ENCODE assay signal across 11 cellular contexts in genomic region chr15:68618339-68619302, GRCh38. TPM values are rescaled to one million over a fixed set of nuclear protein-coding genes. Genes with fewer than 3 reads are reported as not detected.
DNase-seq lines count a peak whose midpoint lies in the region; ATAC-seq and TF ChIP-seq lines count a peak whose summit lies in the region.
"Had no signal": no experiment of that assay in that cellular context is flagged by ENCODE, and none has a peak within 500 bp of the region (broad histone marks: within the 10 kb centered on the region; RNA-seq: fewer than 3 reads in every experiment).

No MANE protein-coding gene starts in this region.

- no peaks in the 10 kb centered on the region for H4K20me1 ChIP-seq in SK-N-SH (ENCODE audit: insufficient read depth)

- H3K4me1 ChIP-seq in SK-N-SH (ENCODE audit: control insufficient read depth in 1 of 2, insufficient read depth in 2 of 2, low read depth in 1 of 2, low read length in 1 of 2) (peaks cover 6 to 25% of the 10 kb centered on the region in 2 experiments; a peak in 2 of 4 replicates), BE2C (peaks cover 52% of the 10 kb centered on the region)

- H3K9me3 ChIP-seq in SK-N-SH (no peaks in the 10 kb centered on the region), BE2C (no peaks in the 10 kb centered on the region)
- H3K9me3 ChIP-seq: breast epithelium had no signal

- no peak overlapping the region for H3K4me2 ChIP-seq in SK-N-SH
- H3K4me2 ChIP-seq: hepatocyte had no signal

- H3K9ac ChIP-seq in SK-N-SH = no peak overlapping the region

- no peak for ATAC-seq in SK-N-SH treated with all-trans-retinoic acid at 6 μM for 48 hours
- ATAC-seq: stimulated activated naive CD8-positive, alpha-beta T cell treated with anti-CD3 and anti-CD28 coated beads, Interleukin-15, Interleukin-2, amounts not matched to agents 100 U/mL and 50 U/mL, for 24 hours had no signal

- H3K79me2 ChIP-seq in SK-N-SH (ENCODE audit: insufficient read depth) = no peaks in the 10 kb centered on the region
- H3K79me2 ChIP-seq: hepatocyte had no signal

- TF ChIP-seq EP300 in SK-N-SH (IDR thresholded peaks at IDR 0.05; ENCODE audit: borderline replicate concordance in 1 of 2, low read depth in 1 of 2, low read length in 1 of 2) = no peak

- TF ChIP-seq CTCF in SK-N-SH (IDR thresholded peaks at IDR 0.05) = no peak
- no peak for TF ChIP-seq CTCF in fibroblast of villous mesenchyme (IDR thresholded peaks at IDR 0.05; ENCODE audit: insufficient read depth, low read depth, low read length)
- no peak for TF ChIP-seq CTCF in BE2C (IDR thresholded peaks at IDR 0.05; ENCODE audit: low read depth, low read length)

- no peak overlapping the region for H3K4me3 ChIP-seq in SK-N-SH (ENCODE audit: low read depth in 2 of 2, low read length in 1 of 2)
- H3K4me3 ChIP-seq in fibroblast of villous mesenchyme (ENCODE audit: low read depth, low read length) = no peak overlapping the region
- H3K4me3 ChIP-seq in BE2C (ENCODE audit: low read depth, low read length) = no peak overlapping the region
- H3K4me3 ChIP-seq: breast epithelium, hepatocyte had no signal

- TF ChIP-seq RAD21 in SK-N-SH (IDR thresholded peaks at IDR 0.05; ENCODE audit: low read length) = no peak

- no peaks in the 10 kb centered on the region for H3K36me3 ChIP-seq in SK-N-SH (replicated peaks in 1 of 2; ENCODE audit: control insufficient read depth in 1 of 2, insufficient read depth in 2 of 2, low read length in 1 of 2)
- no peaks in the 10 kb centered on the region for H3K36me3 ChIP-seq in BE2C
- H3K36me3 ChIP-seq: breast epithelium had no signal

- POLR2A ChIA-PET in SK-N-SH (lab: Yijun Ruan, JAX) = no interaction called here

- H3K27ac ChIP-seq in SK-N-SH (ENCODE audit: low read depth in 2 of 2, low read length in 1 of 2) (peak overlapping the region in 1 of 2 experiments; percentile 29; a peak in 1 of 4 replicates), temporal lobe (ENCODE audit: low read depth, low read length) (peak overlapping the region; percentile 99)
- H3K27ac ChIP-seq: hepatocyte had no signal

- WGBS in SK-N-SH (ENCODE audit: low lambda C conversion rate) = 84% methylated on average over 7 of the region's 7 CpGs

- peaks cover 5% of the 10 kb centered on the region for H3F3A ChIP-seq in SK-N-SH (replicated peaks; ENCODE audit: insufficient read depth)

- DNase-seq in SK-N-SH = no peak
- DNase-seq in fibroblast of villous mesenchyme (ENCODE audit: low read depth) = peak; percentile 57
- DNase-seq in activated effector memory CD4-positive, alpha-beta T cell treated with Interleukin-2 at 50 U/mL for 16 hours = no peak
- DNase-seq in activated gamma-delta T cell treated with Interleukin-2 at 50 U/mL for 16 hours = no peak
- no peak for DNase-seq in BE2C
- DNase-seq: stimulated activated naive CD8-positive, alpha-beta T cell treated with anti-CD3 and anti-CD28 coated beads, Interleukin-15, Interleukin-2, amounts not matched to agents 100 U/mL and 50 U/mL, for 24 hours had no signal

- H3K27me3 ChIP-seq in SK-N-SH (ENCODE audit: insufficient read depth) (no peaks in the 10 kb centered on the region), BE2C (no peaks in the 10 kb centered on the region)
- H3K27me3 ChIP-seq: breast epithelium, hepatocyte had no signal

- no peaks in the 10 kb centered on the region for H3K9me2 ChIP-seq in SK-N-SH

- no peak overlapping the region for H2AFZ ChIP-seq in SK-N-SH (ENCODE audit: low read depth)
- H2AFZ ChIP-seq: hepatocyte had no signal

- CTCF ChIA-PET in SK-N-SH (lab: Yijun Ruan, JAX) = interaction anchor here (1.0 to 1.4 kb wide), 3 partner anchors 12 to 58 kb away, joined by 3 to 5 read pairs (median 5); no protein-coding TSS in a partner anchor

TF ChIP-seq in SK-N-SH, 30 proteins besides CTCF, POLR2A, EP300 and RAD21:
- TF ChIP-seq RFX5 (IDR thresholded peaks at IDR 0.05; ENCODE audit: low read length) (no peak), FOSL2 (IDR thresholded peaks at IDR 0.05; ENCODE audit: borderline replicate concordance, low read depth) (peak; percentile 42; the same call in 1 of the 2 replicates), MEF2A (IDR thresholded peaks at IDR 0.05; ENCODE audit: borderline replicate concordance, low read depth) (no peak), TCF12 (IDR thresholded peaks at IDR 0.05) (0 out of 2 replicates have a peak, but pooled peaks have one; percentile 25), CHD2 (IDR thresholded peaks at IDR 0.05; ENCODE audit: low read length, partially characterized antibody) (peak; percentile 14)
- TF ChIP-seq, protein P1, sequence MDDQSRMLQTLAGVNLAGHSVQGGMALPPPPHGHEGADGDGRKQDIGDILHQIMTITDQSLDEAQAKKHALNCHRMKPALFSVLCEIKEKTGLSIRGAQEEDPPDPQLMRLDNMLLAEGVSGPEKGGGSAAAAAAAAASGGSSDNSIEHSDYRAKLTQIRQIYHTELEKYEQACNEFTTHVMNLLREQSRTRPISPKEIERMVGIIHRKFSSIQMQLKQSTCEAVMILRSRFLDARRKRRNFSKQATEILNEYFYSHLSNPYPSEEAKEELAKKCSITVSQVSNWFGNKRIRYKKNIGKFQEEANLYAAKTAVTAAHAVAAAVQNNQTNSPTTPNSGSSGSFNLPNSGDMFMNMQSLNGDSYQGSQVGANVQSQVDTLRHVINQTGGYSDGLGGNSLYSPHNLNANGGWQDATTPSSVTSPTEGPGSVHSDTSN (IDR thresholded peaks at IDR 0.05) = peak; percentile 71; the same call in 1 of the 2 replicates
- TF ChIP-seq, protein P2, sequence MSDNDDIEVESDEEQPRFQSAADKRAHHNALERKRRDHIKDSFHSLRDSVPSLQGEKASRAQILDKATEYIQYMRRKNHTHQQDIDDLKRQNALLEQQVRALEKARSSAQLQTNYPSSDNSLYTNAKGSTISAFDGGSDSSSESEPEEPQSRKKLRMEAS (IDR thresholded peaks at IDR 0.05; ENCODE audit: low read depth) = 0 out of 2 replicates have a peak, but pooled peaks have one; percentile 4

TF ChIP-seq in SK-N-SH treated with all-trans-retinoic acid at 6 μM for 48 hours, 23 proteins besides CTCF, POLR2A, EP300 and RAD21 (continues in another document):
- TF ChIP-seq ISL1 (CRISPR knock-in tag; IDR thresholded peaks at IDR 0.05) (no peak), ZNF70 (CRISPR knock-in tag; IDR thresholded peaks at IDR 0.05) (no peak), OSR1 (CRISPR knock-in tag; IDR thresholded peaks at IDR 0.05) (no peak), ZC3H10 (CRISPR knock-in tag; IDR thresholded peaks at IDR 0.05) (no peak), ZFP30 (CRISPR knock-in tag; IDR thresholded peaks at IDR 0.05) (no peak), CSDC2 (CRISPR knock-in tag; IDR thresholded peaks at IDR 0.05) (no peak), ZNF565 (CRISPR knock-in tag; conservative IDR thresholded peaks at IDR 0.05; ENCODE audit: low read depth) (no peak), POU6F1 (CRISPR knock-in tag; IDR thresholded peaks at IDR 0.05; ENCODE audit: borderline replicate concordance, low read depth) (no peak), BACH2 (CRISPR knock-in tag; IDR thresholded peaks at IDR 0.05; ENCODE audit: borderline replicate concordance) (no peak), PPARA (CRISPR knock-in tag; IDR thresholded peaks at IDR 0.05; ENCODE audit: borderline replicate concordance) (no peak), ZFP3 (CRISPR knock-in tag; IDR thresholded peaks at IDR 0.05) (no peak)

TF ChIP-seq in PFSK-1, 5 proteins besides CTCF, POLR2A, EP300 and RAD21:
- TF ChIP-seq POLR2AphosphoS5 (IDR thresholded peaks at IDR 0.05; ENCODE audit: low read depth, low read length) = no peak
- no peak for TF ChIP-seq TAF1 (IDR thresholded peaks at IDR 0.05; ENCODE audit: borderline replicate concordance, insufficient read depth, low read length)
- TF ChIP-seq, protein P3, sequence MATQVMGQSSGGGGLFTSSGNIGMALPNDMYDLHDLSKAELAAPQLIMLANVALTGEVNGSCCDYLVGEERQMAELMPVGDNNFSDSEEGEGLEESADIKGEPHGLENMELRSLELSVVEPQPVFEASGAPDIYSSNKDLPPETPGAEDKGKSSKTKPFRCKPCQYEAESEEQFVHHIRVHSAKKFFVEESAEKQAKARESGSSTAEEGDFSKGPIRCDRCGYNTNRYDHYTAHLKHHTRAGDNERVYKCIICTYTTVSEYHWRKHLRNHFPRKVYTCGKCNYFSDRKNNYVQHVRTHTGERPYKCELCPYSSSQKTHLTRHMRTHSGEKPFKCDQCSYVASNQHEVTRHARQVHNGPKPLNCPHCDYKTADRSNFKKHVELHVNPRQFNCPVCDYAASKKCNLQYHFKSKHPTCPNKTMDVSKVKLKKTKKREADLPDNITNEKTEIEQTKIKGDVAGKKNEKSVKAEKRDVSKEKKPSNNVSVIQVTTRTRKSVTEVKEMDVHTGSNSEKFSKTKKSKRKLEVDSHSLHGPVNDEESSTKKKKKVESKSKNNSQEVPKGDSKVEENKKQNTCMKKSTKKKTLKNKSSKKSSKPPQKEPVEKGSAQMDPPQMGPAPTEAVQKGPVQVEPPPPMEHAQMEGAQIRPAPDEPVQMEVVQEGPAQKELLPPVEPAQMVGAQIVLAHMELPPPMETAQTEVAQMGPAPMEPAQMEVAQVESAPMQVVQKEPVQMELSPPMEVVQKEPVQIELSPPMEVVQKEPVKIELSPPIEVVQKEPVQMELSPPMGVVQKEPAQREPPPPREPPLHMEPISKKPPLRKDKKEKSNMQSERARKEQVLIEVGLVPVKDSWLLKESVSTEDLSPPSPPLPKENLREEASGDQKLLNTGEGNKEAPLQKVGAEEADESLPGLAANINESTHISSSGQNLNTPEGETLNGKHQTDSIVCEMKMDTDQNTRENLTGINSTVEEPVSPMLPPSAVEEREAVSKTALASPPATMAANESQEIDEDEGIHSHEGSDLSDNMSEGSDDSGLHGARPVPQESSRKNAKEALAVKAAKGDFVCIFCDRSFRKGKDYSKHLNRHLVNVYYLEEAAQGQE (IDR thresholded peaks at IDR 0.05; ENCODE audit: insufficient read depth in 1 of 2, low read depth in 2 of 2, low read length in 2 of 2) = no peak
- TF ChIP-seq FOXP2 (optimal IDR thresholded peaks at IDR 0.05; ENCODE audit: borderline replicate concordance, extremely low read depth, extremely low read length, insufficient read depth) = peak; percentile 99
- no peak for TF ChIP-seq SIN3A (IDR thresholded peaks at IDR 0.05; ENCODE audit: borderline replicate concordance, insufficient read depth, low read length)
TF ChIP-seq in PFSK-1: peak in this region for 1.

RNA-seq across cellular contexts. Expression of gene CORO2B, which starts 39.8 kb away (rescaled TPM):
- 2.3 and 3.6 TPM in 2 replicates for polyA plus RNA-seq in SK-N-SH (2012; rRNA removed)
- polyA plus RNA-seq in SK-N-SH (2012; cell fraction: cytosol; rRNA removed) = 1.6 and 2.5 TPM in 2 replicates
- polyA plus RNA-seq in SK-N-SH (2012; cell fraction: nucleus; rRNA removed) = 2.8 and 3.1 TPM in 2 replicates
- 46.0 TPM for polyA plus RNA-seq in PFSK-1 (2012; ENCODE audit: insufficient read length, low read depth)
- total RNA-seq in fibroblast of villous mesenchyme = 8.7 and 9.5 TPM in 2 replicates
- 28.0 TPM for total RNA-seq in temporal lobe
- polyA plus RNA-seq in BE2C (2012; ENCODE audit: insufficient read depth, insufficient read length, low read depth) = 23.7 TPM
